ENCODE assay signal across 7 cellular contexts in genomic region chr6:111087871-111088667, GRCh38. TPM values are rescaled to one million over a fixed set of nuclear protein-coding genes. Genes with fewer than 3 reads are reported as not detected.
DNase-seq lines count a peak whose midpoint lies in the region; ATAC-seq lines count a peak whose summit lies in the region.

No MANE protein-coding gene starts in this region.

- peak; percentile 69 for DNase-seq in SW480 (ENCODE audit: low spot score)
- DNase-seq in activated naive CD8-positive, alpha-beta T cell treated with anti-CD3 and anti-CD28 coated beads, Interleukin-2, amount 10 ng/mL, durations not matched to agents 7 days and 5 days, result peak; percentile 64
- peak; percentile 25 for DNase-seq in iPS-NIHi7 (ENCODE audit: extremely low spot score)
- DNase-seq in stimulated activated CD4-positive, alpha-beta T cell treated with anti-CD3 and anti-CD28 coated beads, Interleukin-1b, Interleukin-23, amount 100 ng/mL, for 24 hours (ENCODE audit: low read depth in 4 of 4, low spot score in 1 of 4), result peak; percentile 19 to 52 (median 37)
- DNase-seq in occipital lobe (lab: John Stamatoyannopoulos, UW), result no peak

- ATAC-seq in GM19023 (IDR thresholded peaks at IDR 0.05; ENCODE audit: unreplicated experiment) (peak; percentile 14), HG03066 (IDR thresholded peaks at IDR 0.05; ENCODE audit: low read depth, unreplicated experiment) (peak; percentile 28)
- peak; percentile 30 for ATAC-seq in activated naive CD8-positive, alpha-beta T cell treated with anti-CD3 and anti-CD28 coated beads, Interleukin-2, amount 10 ng/mL, durations not matched to agents 7 days and 5 days (ENCODE audit: low read depth)

- H3K27ac Mint-ChIP-seq in activated naive CD8-positive, alpha-beta T cell treated with anti-CD3 and anti-CD28 coated beads, Interleukin-2, amount 10 ng/mL, durations not matched to agents 7 days and 5 days, result peak overlapping the region; percentile 80

- POLR2A ChIA-PET in activated naive CD8-positive, alpha-beta T cell treated with anti-CD3 and anti-CD28 coated beads, Interleukin-2, amount 10 ng/mL, durations not matched to agents 7 days and 5 days (lab: Charles Lee), result interaction anchor here (0.7 to 1.4 kb wide), 3 partner anchors 10 to 130 kb away, joined by 3 read pairs; partner anchors contain the start of gene GTF3C6

- H3K4me1 Mint-ChIP-seq in activated naive CD8-positive, alpha-beta T cell treated with anti-CD3 and anti-CD28 coated beads, Interleukin-2, amount 10 ng/mL, durations not matched to agents 7 days and 5 days, result peaks cover 23% of the 10 kb centered on the region

- no peaks in the 10 kb centered on the region for H3K9me3 Mint-ChIP-seq in activated naive CD8-positive, alpha-beta T cell treated with anti-CD3 and anti-CD28 coated beads, Interleukin-2, amount 10 ng/mL, durations not matched to agents 7 days and 5 days

- H3K36me3 Mint-ChIP-seq in activated naive CD8-positive, alpha-beta T cell treated with anti-CD3 and anti-CD28 coated beads, Interleukin-2, amount 10 ng/mL, durations not matched to agents 7 days and 5 days, result no peaks in the 10 kb centered on the region

- peak overlapping the region; percentile 94 for H3K4me3 Mint-ChIP-seq in activated naive CD8-positive, alpha-beta T cell treated with anti-CD3 and anti-CD28 coated beads, Interleukin-2, amount 10 ng/mL, durations not matched to agents 7 days and 5 days

- H3K27me3 Mint-ChIP-seq in activated naive CD8-positive, alpha-beta T cell treated with anti-CD3 and anti-CD28 coated beads, Interleukin-2, amount 10 ng/mL, durations not matched to agents 7 days and 5 days, result peaks cover 2% of the 10 kb centered on the region

RNA-seq across cellular contexts. Expression of gene SLC16A10, which starts 0.8 kb away (rescaled TPM):
- total RNA-seq in activated naive CD8-positive, alpha-beta T cell treated with anti-CD3 and anti-CD28 coated beads, Interleukin-2, amount 10 ng/mL, durations not matched to agents 7 days and 5 days, result 1 to 10 TPM; 6.8 to 7.1 TPM
- 13.6 TPM for total RNA-seq in occipital lobe
